1 cellular context compared by ENCODE assay signal in genomic region chr1:27604579-27605299, GRCh38.
TF ChIP-seq lines count a peak whose summit lies in the region.

No MANE protein-coding gene starts in this region.

TF ChIP-seq in GM23338, 12 proteins besides CTCF, POLR2A, EP300 and RAD21 (continued from another document):
- TF ChIP-seq REST (IDR thresholded peaks at IDR 0.05; ENCODE audit: unreplicated experiment) (no peak), ZNF331 (CRISPR knock-in tag; IDR thresholded peaks at IDR 0.05; ENCODE audit: low read depth) (no peak), EZH2phosphoT487 (IDR thresholded peaks at IDR 0.05; ENCODE audit: unreplicated experiment) (no peak), JUNB (IDR thresholded peaks at IDR 0.05; ENCODE audit: unreplicated experiment) (no peak), ZNF114 (CRISPR knock-in tag; IDR thresholded peaks at IDR 0.05) (no peak), POLR2AphosphoS5 (IDR thresholded peaks at IDR 0.05; ENCODE audit: low read depth) (no peak)
